Comparison of ENCODE assay signal across 18 cellular contexts in the genomic region with DNA sequence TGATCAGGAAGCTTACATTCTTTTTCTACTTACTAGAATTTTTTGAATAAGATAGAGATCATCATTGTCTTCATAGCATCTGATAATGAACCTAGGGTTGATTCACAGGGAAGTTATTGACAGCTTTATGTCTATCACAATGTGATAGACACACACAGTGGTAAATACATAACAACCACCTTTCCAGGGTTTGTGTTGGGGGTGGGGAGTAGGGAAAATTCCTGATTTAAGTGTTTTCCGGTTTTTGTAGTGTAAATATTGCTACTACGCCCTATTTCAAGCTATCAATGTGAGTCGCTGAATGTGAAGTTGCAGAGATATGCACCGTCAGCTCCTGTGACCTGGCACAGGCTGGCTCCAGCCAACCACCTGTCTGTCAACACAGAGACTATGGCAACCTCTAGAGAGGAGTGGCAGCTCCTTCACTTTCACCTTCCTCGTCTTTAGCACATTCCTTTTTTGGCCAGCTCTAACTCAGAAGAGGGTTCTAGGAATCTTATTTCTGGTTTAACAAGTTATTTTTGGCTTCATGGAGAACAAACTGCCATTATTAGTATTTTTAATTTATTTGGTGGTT.
A peak's percentile ranks its signal among the peaks of the same experiment; 100 is the strongest.
DNase-seq lines count a peak whose midpoint lies in the region; ATAC-seq, FAIRE-seq and TF ChIP-seq lines count a peak whose summit lies in the region.
"Had no signal": no experiment of that assay in that cellular context is flagged by ENCODE, and none has a peak within 500 bp of the region (broad histone marks: within the 10 kb centered on the region; RNA-seq: fewer than 3 reads in every experiment).

No MANE protein-coding gene starts in this region.

- H3K4me3 Mint-ChIP-seq in mesothelial cell of epicardium (no peak overlapping the region), T-helper 17 cell (no peak overlapping the region)
- no peak overlapping the region for H3K4me3 Mint-ChIP-seq in activated T-helper 2 cell treated with anti-CD3 and anti-CD28 coated beads, Interferon-gamma antibody, Interleukin-2, Interleukin-4, amounts not matched to agents 10 μg/mL and 5 μg/mL and 100 μg/mL, durations not matched to agents 14 hours and 24 hours and 36 hours (ENCODE audit: low read depth)
- H3K4me3 Mint-ChIP-seq: natural killer cell had no signal

- no peak overlapping the region for H2AK5ac ChIP-seq in H1 (ENCODE audit: low read depth, low read length)

- no peak overlapping the region for H2BK20ac ChIP-seq in H1 (ENCODE audit: low read length)

- H4K91ac ChIP-seq in H1 (replicated peaks; ENCODE audit: insufficient read length, low read length) = no peak overlapping the region

- peak overlapping the region; percentile 92 for H3K27ac Mint-ChIP-seq in mesothelial cell of epicardium
- H3K27ac Mint-ChIP-seq in activated T-helper 2 cell treated with anti-CD3 and anti-CD28 coated beads, Interferon-gamma antibody, Interleukin-2, Interleukin-4, amounts not matched to agents 10 μg/mL and 5 μg/mL and 100 μg/mL, durations not matched to agents 14 hours and 24 hours and 36 hours = no peak overlapping the region
- H3K27ac Mint-ChIP-seq in T-helper 17 cell = no peak overlapping the region
- H3K27ac Mint-ChIP-seq: natural killer cell had no signal

- H3K4me1 ChIP-seq in H1 (replicated peaks in 1 of 4; ENCODE audit: control insufficient read depth in 3 of 4, insufficient read depth in 4 of 4, low read length in 3 of 4) (no peaks in the 10 kb centered on the region), upper lobe of right lung (no peaks in the 10 kb centered on the region)
- H3K4me1 ChIP-seq: tibial artery had no signal

- no peak overlapping the region for H3K4me2 ChIP-seq in H1 (ENCODE audit: insufficient read depth in 1 of 2, low read depth in 2 of 2, low read length in 2 of 2)

- TF ChIP-seq EP300 in H1 (IDR thresholded peaks at IDR 0.05; ENCODE audit: borderline replicate concordance in 1 of 2, low read depth in 2 of 2, low read length in 2 of 2) = no peak

- peaks cover 21% of the 10 kb centered on the region for H3K9me3 Mint-ChIP-seq in mesothelial cell of epicardium
- peaks cover 3% of the 10 kb centered on the region for H3K9me3 Mint-ChIP-seq in activated T-helper 2 cell treated with anti-CD3 and anti-CD28 coated beads, Interferon-gamma antibody, Interleukin-2, Interleukin-4, amounts not matched to agents 10 μg/mL and 5 μg/mL and 100 μg/mL, durations not matched to agents 14 hours and 24 hours and 36 hours

- H3K9me3 ChIP-seq in H1 (ENCODE audit: insufficient read depth in 2 of 2, low read depth in 1 of 2, low read length in 1 of 2) = no peaks in the 10 kb centered on the region
- H3K9me3 ChIP-seq in upper lobe of right lung = no peaks in the 10 kb centered on the region
- no peaks in the 10 kb centered on the region for H3K9me3 ChIP-seq in T-helper 17 cell (ENCODE audit: control insufficient read depth, low read length, poor library complexity, severe bottlenecking)
- H3K9me3 ChIP-seq: tibial artery had no signal

- H3K14ac ChIP-seq in H1 (ENCODE audit: insufficient read length) = no peak overlapping the region

- H3K9ac ChIP-seq in H1 (replicated peaks in 1 of 4; ENCODE audit: extremely low read depth in 1 of 4, low read depth in 3 of 4, low read length in 3 of 4) = no peak overlapping the region

- H3K79me2 ChIP-seq in H1 (ENCODE audit: control insufficient read depth in 1 of 2, insufficient read depth in 2 of 2, low read length in 2 of 2) = no peaks in the 10 kb centered on the region

- H4K8ac ChIP-seq in H1 (ENCODE audit: extremely low read depth, insufficient read depth, low read length) = no peak overlapping the region

- intact Hi-C loops in upper lobe of right lung (cut with DNase I) = no loop called here
- intact Hi-C loops in activated T-helper 2 cell treated with anti-CD3 and anti-CD28 coated beads, Interferon-gamma antibody, Interleukin-2, Interleukin-4, amounts not matched to agents 10 μg/mL and 5 μg/mL and 100 μg/mL, durations not matched to agents 14 hours and 24 hours and 36 hours (cut with micrococcal nuclease) = no loop called here

- no peak overlapping the region for H4K5ac ChIP-seq in H1 (ENCODE audit: insufficient read length, low read depth, low read length)

- CTCF ChIA-PET in H1 (lab: Charles Lee; ENCODE audit: partially characterized antibody) = interaction anchor here (0.6 kb wide), 2 partner anchors 512 to 1495 kb away, joined by 3 read pairs; no protein-coding TSS in a partner anchor

- no peak overlapping the region for H2BK15ac ChIP-seq in H1 (ENCODE audit: low read length)

- no peaks in the 10 kb centered on the region for H4K20me1 ChIP-seq in H1 (replicated peaks in 1 of 2; ENCODE audit: control insufficient read depth in 1 of 2, insufficient read depth in 2 of 2, low read length in 2 of 2)

- no peak for TF ChIP-seq CTCF in H1 (IDR thresholded peaks at IDR 0.05; ENCODE audit: control extremely low read depth in 1 of 3, insufficient read depth in 1 of 3, low read depth in 1 of 3, low read length in 3 of 3)
- no peak for TF ChIP-seq CTCF in mesothelial cell of epicardium (IDR thresholded peaks at IDR 0.05; ENCODE audit: unreplicated experiment)
- TF ChIP-seq CTCF in upper lobe of right lung (IDR thresholded peaks at IDR 0.05) = no peak

- POLR2A ChIA-PET in H1 (lab: Charles Lee; ENCODE audit: partially characterized antibody) = no interaction called here

- no peak for TF ChIP-seq POLR2A in H1 (IDR thresholded peaks at IDR 0.05; ENCODE audit: control extremely low read depth in 1 of 2, low read depth in 2 of 2, low read length in 2 of 2)
- TF ChIP-seq POLR2A in H54 (IDR thresholded peaks at IDR 0.05; ENCODE audit: low read depth, low read length) = no peak

- no peak overlapping the region for H3K18ac ChIP-seq in H1 (ENCODE audit: extremely low read depth, low read length)

- no peak overlapping the region for H3K56ac ChIP-seq in H1 (replicated peaks; ENCODE audit: insufficient read length, low read depth, low read length)

- no peaks in the 10 kb centered on the region for H3K23me2 ChIP-seq in H1 (ENCODE audit: low read depth, low read length)

- no peak overlapping the region for H2BK120ac ChIP-seq in H1 (replicated peaks; ENCODE audit: low read depth, low read length)

- no peak overlapping the region for H2BK12ac ChIP-seq in H1 (ENCODE audit: low read depth, low read length)

- WGBS in H1 (ENCODE audit: extremely low coverage in 1 of 2, insufficient coverage in 1 of 2, insufficient read length in 1 of 2, insufficient replicate concordance in 2 of 2, low coverage in 1 of 2, low lambda C conversion rate in 2 of 2, missing lambda C conversion rate in 1 of 2), 2 experiments = 76% methylated on average over 5 of the region's 5 CpGs; no CpG with 5 or more reads in 1 of the 2 experiments

- peaks cover 11% of the 10 kb centered on the region for H3K36me3 Mint-ChIP-seq in mesothelial cell of epicardium
- H3K36me3 Mint-ChIP-seq in activated T-helper 2 cell treated with anti-CD3 and anti-CD28 coated beads, Interferon-gamma antibody, Interleukin-2, Interleukin-4, amounts not matched to agents 10 μg/mL and 5 μg/mL and 100 μg/mL, durations not matched to agents 14 hours and 24 hours and 36 hours (ENCODE audit: low read depth) = no peaks in the 10 kb centered on the region
- no peaks in the 10 kb centered on the region for H3K36me3 Mint-ChIP-seq in T-helper 17 cell (ENCODE audit: low read depth)
- H3K36me3 Mint-ChIP-seq: natural killer cell had no signal

- FAIRE-seq in H1 (lab: Jason Lieb, UNC) (no peak), H54 (lab: Jason Lieb, UNC) (no peak)
- FAIRE-seq: colon, endothelial cell of umbilical vein had no signal

- H3K27me3 Mint-ChIP-seq in mesothelial cell of epicardium (ENCODE audit: low read depth) (no peaks in the 10 kb centered on the region), T-helper 17 cell (no peaks in the 10 kb centered on the region)
- H3K27me3 Mint-ChIP-seq in activated T-helper 2 cell treated with anti-CD3 and anti-CD28 coated beads, Interferon-gamma antibody, Interleukin-2, Interleukin-4, amounts not matched to agents 10 μg/mL and 5 μg/mL and 100 μg/mL, durations not matched to agents 14 hours and 24 hours and 36 hours (ENCODE audit: low read depth) = no peaks in the 10 kb centered on the region

- no peak overlapping the region for H3K4me3 ChIP-seq in H1 (ENCODE audit: extremely low read depth in 1 of 4, insufficient read depth in 2 of 4, low read depth in 3 of 4, low read length in 4 of 4)
- H3K4me3 ChIP-seq in upper lobe of right lung = no peak overlapping the region
- H3K4me3 ChIP-seq: tibial artery had no signal

- H3K27me3 ChIP-seq in H1 (replicated peaks in 1 of 4; ENCODE audit: control insufficient read depth in 3 of 4, extremely low read depth in 1 of 4, insufficient read depth in 3 of 4, low read length in 3 of 4) (no peaks in the 10 kb centered on the region), upper lobe of right lung (no peaks in the 10 kb centered on the region)
- H3K27me3 ChIP-seq: brain microvascular endothelial cell, tibial artery had no signal

- DNase-seq in NCI-H226 (peak; percentile 4), H1 (ENCODE audit: low read depth in 1 of 2, low spot score in 2 of 2) (no peak), mesothelial cell of epicardium (ENCODE audit: low spot score in 2 of 2, unreplicated experiment in 2 of 2) (no peak), upper lobe of right lung (peak; percentile 70), H54 (ENCODE audit: insufficient read length, low spot score) (no peak), T-helper 17 cell (no peak)
- no peak for DNase-seq in activated T-helper 2 cell treated with anti-CD3 and anti-CD28 coated beads, Interferon-gamma antibody, Interleukin-2, Interleukin-4, amounts not matched to agents 10 μg/mL and 5 μg/mL and 100 μg/mL, durations not matched to agents 14 hours and 24 hours and 36 hours (ENCODE audit: low spot score)
- DNase-seq: activated CD8-positive, alpha-beta memory T cell treated with anti-CD3 and anti-CD28 coated beads, Interleukin-2, amount 50 U/mL, for 48 hours; activated effector memory CD4-positive, alpha-beta T cell treated with anti-CD3 and anti-CD28 coated beads, Interleukin-2, amount 50 U/mL, for 16 hours; brain microvascular endothelial cell; natural killer cell; NCI-H526; OCI-M1; stimulated activated CD4-positive, alpha-beta T cell treated with anti-CD3 and anti-CD28 coated beads, Interleukin-1b, Interleukin-23, amount 100 ng/mL, for 48 hours; stimulated activated naive CD4-positive, alpha-beta T cell treated with Interleukin-2 at 50 U/mL for 16 hours; tibial artery had no signal

- H2AFZ ChIP-seq in H1 (ENCODE audit: low read length) = peak overlapping the region; percentile 96

- no peak overlapping the region for H3K23ac ChIP-seq in H1 (ENCODE audit: insufficient read length)

- no peak overlapping the region for H2BK5ac ChIP-seq in H1 (ENCODE audit: low read depth, low read length)

- H3K4ac ChIP-seq in H1 (replicated peaks; ENCODE audit: insufficient read length, low read depth, low read length) = no peak overlapping the region

- ATAC-seq in upper lobe of right lung (peak; percentile 96), T-helper 17 cell (no peak)
- ATAC-seq: natural killer cell had no signal

- no peak for TF ChIP-seq RAD21 in H1 (IDR thresholded peaks at IDR 0.05 in 1 of 2, conservative IDR thresholded peaks at IDR 0.05 in 1 of 2; ENCODE audit: low read depth in 2 of 2, low read length in 2 of 2)

- H3K36me3 ChIP-seq in H1 (ENCODE audit: control insufficient read depth in 2 of 4, insufficient read depth in 4 of 4, low read length in 3 of 4) (no peaks in the 10 kb centered on the region), upper lobe of right lung (no peaks in the 10 kb centered on the region)
- H3K36me3 ChIP-seq: brain microvascular endothelial cell, tibial artery had no signal

- H3K79me1 ChIP-seq in H1 (ENCODE audit: low read depth, low read length) = no peaks in the 10 kb centered on the region

- peaks cover 26% of the 10 kb centered on the region for H3K4me1 Mint-ChIP-seq in mesothelial cell of epicardium
- no peaks in the 10 kb centered on the region for H3K4me1 Mint-ChIP-seq in activated T-helper 2 cell treated with anti-CD3 and anti-CD28 coated beads, Interferon-gamma antibody, Interleukin-2, Interleukin-4, amounts not matched to agents 10 μg/mL and 5 μg/mL and 100 μg/mL, durations not matched to agents 14 hours and 24 hours and 36 hours (ENCODE audit: low read depth)
- no peaks in the 10 kb centered on the region for H3K4me1 Mint-ChIP-seq in T-helper 17 cell

- H3K27ac ChIP-seq in H1 (ENCODE audit: low read depth, low read length) (no peak overlapping the region), upper lobe of right lung (no peak overlapping the region)
- H3K27ac ChIP-seq: brain microvascular endothelial cell, tibial artery had no signal

Comparison
In these comparisons a context has a peak if more than half of its experiments do, and no peak if none do; other contexts are left out.
1. DNase-seq: peak in NCI-H226 (single experiment) and upper lobe of right lung (single experiment); none in H1 (0 of 2), mesothelial cell of epicardium (0 of 2), H54 (single experiment), activated T-helper 2 cell treated with anti-CD3 and anti-CD28 coated beads, Interferon-gamma antibody, Interleukin-2, Interleukin-4, amounts not matched to agents 10 μg/mL and 5 μg/mL and 100 μg/mL, durations not matched to agents 14 hours and 24 hours and 36 hours (single experiment) and T-helper 17 cell (0 of 3).